ENCODE assay signal across 15 cellular contexts in genomic region chr11:123305601-123306000, GRCh38.
A peak's percentile ranks its signal among the peaks of the same experiment; 100 is the strongest.
DNase-seq lines count a peak whose midpoint lies in the region; ATAC-seq, FAIRE-seq and TF ChIP-seq lines count a peak whose summit lies in the region.
"Had no signal": no experiment of that assay in that cellular context is flagged by ENCODE, and none has a peak within 500 bp of the region (broad histone marks: within the 10 kb centered on the region; RNA-seq: fewer than 3 reads in every experiment).

No MANE protein-coding gene starts in this region.

- SMC1A ChIA-PET in GM12878 (lab: Charles Lee; ENCODE audit: uncharacterized antibody, unreplicated experiment) = interaction anchor here (1.1 to 3.2 kb wide), 5 partner anchors 21 to 173 kb away, joined by 3 to 32 read pairs (median 3); no protein-coding TSS in a partner anchor

- RAD21 ChIA-PET in GM12878 (lab: Charles Lee; ENCODE audit: unreplicated experiment) = interaction anchor here (1.3 to 3.5 kb wide), 5 partner anchors 52 to 240 kb away, joined by 3 to 34 read pairs (median 9); no protein-coding TSS in a partner anchor

- peak overlapping the region; percentile 87 for H3K4me2 ChIP-seq in Karpas-422 (ENCODE audit: low read depth, low read length, poor library complexity, severe bottlenecking)
- H3K4me2 ChIP-seq in GM12878 (ENCODE audit: control insufficient read depth, insufficient read depth) = no peak overlapping the region

- ATAC-seq in activated T-cell treated with anti-CD3 and anti-CD28 coated beads, Interleukin-2, amount 50 U/mL, for 72 hours (replicated peaks in 1 of 2) = no peak
- no peak for ATAC-seq in GM12878

- POLR2A ChIA-PET in GM12878 (lab: Charles Lee) = no interaction called here

- TF ChIP-seq CTCF in GM12878 (IDR thresholded peaks at IDR 0.05 in 2 of 3, conservative IDR thresholded peaks at IDR 0.05 in 1 of 3; ENCODE audit: control insufficient read depth in 2 of 3, extremely low read depth in 1 of 3, insufficient read depth in 1 of 3, low read depth in 3 of 3, low read length in 3 of 3) (no peak), brain microvascular endothelial cell (IDR thresholded peaks at IDR 0.05; ENCODE audit: low read depth, low read length, missing control alignments) (no peak)

- H3K4me1 ChIP-seq in Karpas-422 (ENCODE audit: low read length) (peaks cover 78% of the 10 kb centered on the region), GM12878 (ENCODE audit: control insufficient read depth, insufficient read depth, low read length) (peaks cover 29% of the 10 kb centered on the region)

- H3K4me1 Mint-ChIP-seq in activated T-cell treated with anti-CD3 and anti-CD28 coated beads, Interleukin-2, amount 50 U/mL, for 72 hours (ENCODE audit: low read depth) = peaks cover 46% of the 10 kb centered on the region
- peaks cover 46% of the 10 kb centered on the region for H3K4me1 Mint-ChIP-seq in activated T-cell treated with anti-CD3 and anti-CD28 coated beads, Interleukin-2, amount 50 U/mL, for 24 hours (ENCODE audit: low read depth)

- peak overlapping the region; percentile 17 for H3K27ac Mint-ChIP-seq in activated T-cell treated with anti-CD3 and anti-CD28 coated beads, Interleukin-2, amount 50 U/mL, for 72 hours
- H3K27ac Mint-ChIP-seq in activated T-cell treated with anti-CD3 and anti-CD28 coated beads, Interleukin-2, amount 50 U/mL, for 24 hours = no peak overlapping the region
- H3K27ac Mint-ChIP-seq: CD4-positive, alpha-beta memory T cell had no signal

- H4K20me1 ChIP-seq in Karpas-422 (ENCODE audit: insufficient read depth, low read depth, low read length) (no peaks in the 10 kb centered on the region), GM12878 (ENCODE audit: control insufficient read depth, insufficient read depth) (no peaks in the 10 kb centered on the region)

- H3K4me3 Mint-ChIP-seq in activated T-cell treated with anti-CD3 and anti-CD28 coated beads, Interleukin-2, amount 50 U/mL, for 72 hours = no peak overlapping the region
- H3K4me3 Mint-ChIP-seq in activated T-cell treated with anti-CD3 and anti-CD28 coated beads, Interleukin-2, amount 50 U/mL, for 24 hours = no peak overlapping the region
- H3K4me3 Mint-ChIP-seq: CD4-positive, alpha-beta memory T cell; H9 had no signal

- TF ChIP-seq POLR2A in GM12878 (IDR thresholded peaks at IDR 0.05; ENCODE audit: low read depth, low read length) = no peak

- TF ChIP-seq RAD21 in GM12878 (IDR thresholded peaks at IDR 0.05; ENCODE audit: insufficient read depth, low read depth, low read length) = no peak

- in situ Hi-C loops in GM12878 (cut with MboI) = no loop called here
- in situ Hi-C loops in brain microvascular endothelial cell (cut with HindIII; ENCODE audit: low pct_ligation_motif_present, low sequenced_read_pairs) = no loop called here

- BruUV-seq in GM12878 (replicated peaks; lab: Mats Ljungman, UMichigan) = no TSS peak

- H3K27me3 Mint-ChIP-seq in activated T-cell treated with anti-CD3 and anti-CD28 coated beads, Interleukin-2, amount 50 U/mL, for 72 hours (ENCODE audit: low read depth) = no peaks in the 10 kb centered on the region
- H3K27me3 Mint-ChIP-seq in activated T-cell treated with anti-CD3 and anti-CD28 coated beads, Interleukin-2, amount 50 U/mL, for 24 hours = peaks cover 3% of the 10 kb centered on the region
- H3K27me3 Mint-ChIP-seq: CD4-positive, alpha-beta memory T cell had no signal

- intact Hi-C loops in GM12878 (cut with micrococcal nuclease; ENCODE audit: unreplicated experiment) = no loop called here

- H3K79me2 ChIP-seq in Karpas-422 (ENCODE audit: low read length) (no peaks in the 10 kb centered on the region), GM12878 (ENCODE audit: control insufficient read depth, insufficient read depth, low read length) (no peaks in the 10 kb centered on the region)

- peak overlapping the region; percentile 58 for H3K4me3 ChIP-seq in Karpas-422 (ENCODE audit: low read length)
- no peak overlapping the region for H3K4me3 ChIP-seq in GM12878
- H3K4me3 ChIP-seq in brain microvascular endothelial cell (ENCODE audit: low read depth, low read length) = no peak overlapping the region

- H2AFZ ChIP-seq in Karpas-422 (ENCODE audit: low read length) = no peak overlapping the region
- H2AFZ ChIP-seq in GM12878 (ENCODE audit: control insufficient read depth, low read depth, low read length) = peak overlapping the region; percentile 1; the same call in 1 of the 2 replicates

- H3K27ac ChIP-seq in Karpas-422 (ENCODE audit: low read length) (peak overlapping the region; percentile 100), GM12878 (ENCODE audit: control insufficient read depth, insufficient read depth) (no peak overlapping the region), brain microvascular endothelial cell (no peak overlapping the region)
- H3K27ac ChIP-seq: C4-2B had no signal

- no peak for DNase-seq in activated T-cell treated with anti-CD3 and anti-CD28 coated beads, Interleukin-2, amount 50 U/mL, for 72 hours
- no peak for DNase-seq in activated T-cell treated with anti-CD3 and anti-CD28 coated beads, Interleukin-2, amount 50 U/mL, for 24 hours
- DNase-seq in Karpas-422 = peak; percentile 91
- no peak for DNase-seq in GM12878 (ENCODE audit: low read depth, low spot score)
- DNase-seq in brain microvascular endothelial cell = no peak
- no peak for DNase-seq in GF-D8 (lab: John Stamatoyannopoulos, UW)
- no peak for DNase-seq in stimulated activated CD4-positive, alpha-beta T cell treated with anti-CD3 and anti-CD28 coated beads, Interleukin-4, amount 100 ng/mL, for 1 hour
- DNase-seq: 8988T; ACHN; CD4-positive, alpha-beta memory T cell; GOT3; H9; IMR-90; KBM-7 had no signal

- H3K9me2 ChIP-seq in Karpas-422 (replicated peaks; ENCODE audit: insufficient read depth, low read length) = no peaks in the 10 kb centered on the region

- WGBS in GM12878 (ENCODE audit: insufficient coverage, insufficient replicate concordance, low lambda C conversion rate, missing lambda C conversion rate) = 76% methylated on average over 7 of the region's 7 CpGs

- H3K9me3 ChIP-seq in Karpas-422 (ENCODE audit: low read length) (no peaks in the 10 kb centered on the region), GM12878 (replicated peaks; ENCODE audit: control insufficient read depth, insufficient read depth, low read length) (no peaks in the 10 kb centered on the region)

- H3K9me3 Mint-ChIP-seq in activated T-cell treated with anti-CD3 and anti-CD28 coated beads, Interleukin-2, amount 50 U/mL, for 72 hours = no peaks in the 10 kb centered on the region
- H3K9me3 Mint-ChIP-seq in activated T-cell treated with anti-CD3 and anti-CD28 coated beads, Interleukin-2, amount 50 U/mL, for 24 hours = no peaks in the 10 kb centered on the region
- H3K9me3 Mint-ChIP-seq: CD4-positive, alpha-beta memory T cell; H9 had no signal

- no peaks in the 10 kb centered on the region for H3K27me3 ChIP-seq in Karpas-422 (ENCODE audit: low read length)
- H3K27me3 ChIP-seq in GM12878 (replicated peaks in 1 of 2; ENCODE audit: control insufficient read depth in 2 of 2, insufficient read depth in 2 of 2, low read length in 1 of 2) = no peaks in the 10 kb centered on the region; a peak in 1 of 4 replicates
- H3K27me3 ChIP-seq in brain microvascular endothelial cell (replicated peaks) = no peaks in the 10 kb centered on the region

- H3K36me3 ChIP-seq in Karpas-422 (ENCODE audit: insufficient read depth, low read length) (no peaks in the 10 kb centered on the region), GM12878 (ENCODE audit: control insufficient read depth in 2 of 2, insufficient read depth in 2 of 2, low read length in 1 of 2) (no peaks in the 10 kb centered on the region), brain microvascular endothelial cell (replicated peaks) (no peaks in the 10 kb centered on the region)

- no peak for TF ChIP-seq EP300 in GM12878 (IDR thresholded peaks at IDR 0.05; ENCODE audit: borderline replicate concordance in 1 of 2, control insufficient read depth in 1 of 2, low read depth in 2 of 2, low read length in 2 of 2)

- no peaks in the 10 kb centered on the region for H3K36me3 Mint-ChIP-seq in activated T-cell treated with anti-CD3 and anti-CD28 coated beads, Interleukin-2, amount 50 U/mL, for 72 hours (ENCODE audit: insufficient read depth in 2 of 2)
- no peaks in the 10 kb centered on the region for H3K36me3 Mint-ChIP-seq in activated T-cell treated with anti-CD3 and anti-CD28 coated beads, Interleukin-2, amount 50 U/mL, for 24 hours (ENCODE audit: low read depth)
- H3K36me3 Mint-ChIP-seq: CD4-positive, alpha-beta memory T cell had no signal

- CTCF ChIA-PET in GM12878 (lab: Yijun Ruan, JAX) = interaction anchor here (1.2 to 9.4 kb wide), 7 partner anchors 52 to 211 kb away, joined by 3 to 146 read pairs (median 13); no protein-coding TSS in a partner anchor

- H3K9ac ChIP-seq in Karpas-422 (ENCODE audit: low read length) = peak overlapping the region; percentile 92
- no peak overlapping the region for H3K9ac ChIP-seq in GM12878 (ENCODE audit: control insufficient read depth, insufficient read depth, low read length)

- FAIRE-seq in GM12878 (lab: Jason Lieb, UNC) = no peak

TF ChIP-seq in GM12878, 131 proteins besides CTCF, POLR2A, EP300 and RAD21:
- TF ChIP-seq HSF1 (IDR thresholded peaks at IDR 0.05; ENCODE audit: low read depth, low read length) (no peak), CREB1 (IDR thresholded peaks at IDR 0.05; ENCODE audit: low read depth) (0 out of 2 replicates have a peak, but pooled peaks have one; percentile 26)
